ENCODE assay signal across 10 cellular contexts in the genomic region with DNA sequence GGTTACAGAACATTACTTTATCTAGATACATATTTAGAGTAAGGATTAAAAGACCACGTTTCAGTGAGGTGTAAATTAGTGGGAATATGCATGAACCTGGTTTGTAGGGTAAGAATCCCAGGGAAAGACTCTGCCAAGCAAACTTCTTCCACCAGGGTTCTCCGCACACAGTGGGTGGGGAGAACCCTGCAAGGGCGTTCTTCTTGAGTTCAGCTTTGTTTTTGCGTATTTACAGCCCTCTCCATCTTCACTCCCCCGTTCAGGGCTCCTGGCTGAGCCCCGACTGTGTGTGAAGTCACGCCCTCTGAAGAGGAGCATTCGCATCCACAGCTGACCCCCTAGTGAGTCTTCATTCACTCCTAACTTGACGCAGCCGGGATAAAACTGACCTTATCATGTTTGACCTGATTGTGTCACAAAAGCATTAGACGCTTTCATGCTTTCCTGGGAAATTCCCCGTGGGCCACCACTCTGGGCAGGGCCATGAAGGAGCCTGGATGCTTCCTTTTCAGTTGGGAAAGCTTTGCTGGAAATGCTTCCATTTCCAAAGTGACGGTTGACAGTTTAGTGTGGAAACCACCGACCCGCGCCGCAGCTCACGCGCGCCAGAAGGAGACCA. TPM values are rescaled to one million over a fixed set of nuclear protein-coding genes. Genes with fewer than 3 reads are reported as not detected.
DNase-seq lines count a peak whose midpoint lies in the region; FAIRE-seq and TF ChIP-seq lines count a peak whose summit lies in the region.
"Had no signal": no experiment of that assay in that cellular context is flagged by ENCODE, and none has a peak within 500 bp of the region (broad histone marks: within the 10 kb centered on the region; RNA-seq: fewer than 3 reads in every experiment).

No MANE protein-coding gene starts in this region.

- H3K4me1 ChIP-seq in ascending aorta: peaks cover 3 to 19% of the 10 kb centered on the region in 2 donors
- H3K4me1 ChIP-seq in kidney (ENCODE audit: control insufficient read depth in 1 of 2, insufficient read depth in 1 of 2, low read depth in 1 of 2, low read length in 2 of 2): peaks cover 0 to 7% of the 10 kb centered on the region in 2 donors
- H3K4me1 ChIP-seq in skeletal muscle satellite cell (ENCODE audit: control insufficient read depth, insufficient read depth, low read length): peaks cover 15% of the 10 kb centered on the region
- peaks cover 10% of the 10 kb centered on the region for H3K4me1 ChIP-seq in prostate gland (replicated peaks)

- H3K36me3 ChIP-seq in ascending aorta (peaks cover 8 to 10% of the 10 kb centered on the region in 2 donors), kidney (ENCODE audit: control insufficient read depth in 1 of 2, insufficient read depth in 2 of 2, low read length in 2 of 2) (peaks cover 0 to 4% of the 10 kb centered on the region in 2 donors), skeletal muscle satellite cell (ENCODE audit: insufficient read depth, low read length) (peaks cover 5% of the 10 kb centered on the region), prostate gland (no peaks in the 10 kb centered on the region)

- DNase-seq in NCI-H748 (lab: John Stamatoyannopoulos, UW; ENCODE audit: unreplicated experiment) (peak; percentile 35), NCI-H748 treated with DMSO at 0.1 percent for 48 hours (lab: John Stamatoyannopoulos, UW) (no peak), ascending aorta (ENCODE audit: low spot score in 2 of 2) (no peak), kidney (no peak), NCI-H524 treated with DMSO at 0.1 percent for 48 hours (lab: John Stamatoyannopoulos, UW) (no peak), prostate gland (ENCODE audit: low spot score) (no peak), D721Med (ENCODE audit: insufficient read length, low spot score) (no peak)
- DNase-seq: NCI-H187 treated with DMSO at 0.1 percent for 48 hours had no signal

- H3K9me3 ChIP-seq in ascending aorta: no peaks in the 10 kb centered on the region
- H3K9me3 ChIP-seq in kidney (ENCODE audit: control insufficient read depth in 1 of 2, low read length in 2 of 2): no peaks in the 10 kb centered on the region
- H3K9me3 ChIP-seq in skeletal muscle satellite cell (replicated peaks; ENCODE audit: low read length): no peaks in the 10 kb centered on the region
- H3K9me3 ChIP-seq in prostate gland: no peaks in the 10 kb centered on the region

- peak overlapping the region; percentile 72 for H3K4me2 ChIP-seq in skeletal muscle satellite cell (ENCODE audit: low read length)

- intact Hi-C loops in ascending aorta (cut with DNase I) (no loop called here), kidney (cut with DNase I) (no loop called here), prostate gland (cut with DNase I) (no loop called here)

- no peaks in the 10 kb centered on the region for H3K27me3 ChIP-seq in ascending aorta
- peaks cover 34% of the 10 kb centered on the region for H3K27me3 ChIP-seq in skeletal muscle satellite cell (ENCODE audit: control insufficient read depth, insufficient read depth, low read length)
- peaks cover 6% of the 10 kb centered on the region for H3K27me3 ChIP-seq in prostate gland (replicated peaks; ENCODE audit: insufficient read depth)

- H3K27ac ChIP-seq in ascending aorta: peak overlapping the region; percentile 73 to 78
- peak overlapping the region in 1 of 2 donors; percentile 14 for H3K27ac ChIP-seq in kidney (ENCODE audit: low read depth in 2 of 2, low read length in 2 of 2)
- H3K27ac ChIP-seq in prostate gland: no peak overlapping the region

- FAIRE-seq in kidney (lab: Jason Lieb, UNC) (no peak), D721Med (lab: Jason Lieb, UNC) (no peak)
- FAIRE-seq: A204.1 had no signal

- TF ChIP-seq CTCF in ascending aorta (IDR thresholded peaks at IDR 0.05) (no peak), kidney (IDR thresholded peaks at IDR 0.05; ENCODE audit: borderline replicate concordance, extremely low read depth, insufficient read depth) (no peak), prostate gland (IDR thresholded peaks at IDR 0.05) (no peak), D721Med (IDR thresholded peaks at IDR 0.05; ENCODE audit: insufficient read depth, missing control alignments) (no peak)

- 45% methylated on average over 20 of the region's 20 CpGs for WGBS in prostate gland

- peak overlapping the region in 1 of 2 donors; percentile 54 for H3K9ac ChIP-seq in kidney (ENCODE audit: low read length in 2 of 2)
- no peak overlapping the region for H3K9ac ChIP-seq in skeletal muscle satellite cell (ENCODE audit: low read depth, low read length)

- TF ChIP-seq POLR2A in prostate gland (IDR thresholded peaks at IDR 0.05): no peak

- H3K4me3 ChIP-seq in ascending aorta (peak overlapping the region; percentile 54 to 73), kidney (ENCODE audit: low read length in 2 of 2) (peak overlapping the region; percentile 60 to 63), skeletal muscle satellite cell (ENCODE audit: low read length) (no peak overlapping the region), prostate gland (no peak overlapping the region)

RNA-seq across cellular contexts. Expression of gene ALKAL2, which starts 1.0 kb away (rescaled TPM):
- total RNA-seq in ascending aorta (26.7 TPM), kidney (18.2 TPM), prostate gland (10 to 100 TPM in 1 of 2 donors, 1 to 10 TPM in 1; 2.6 to 22.6 TPM)
- 8.0 TPM for polyA plus RNA-seq in kidney (ENCODE audit: insufficient read depth, low read depth, low replicate concordance)
- total RNA-seq in skeletal muscle satellite cell (2012; rRNA removed): 0.51 TPM in 1 of 2 replicates, not detected in the other

RNA-seq across cellular contexts. Expression of gene ACP1, which starts 22.1 kb away (rescaled TPM):
- total RNA-seq in ascending aorta (30.8 TPM), kidney (75.1 TPM), prostate gland (100 to 1,000 TPM in 1 of 2 donors, 10 to 100 TPM in 1; 96.9 to 116 TPM)
- polyA plus RNA-seq in kidney (ENCODE audit: insufficient read depth, low read depth, low replicate concordance): 122 TPM
- 68.1 and 72.8 TPM in 2 replicates for total RNA-seq in skeletal muscle satellite cell (2012; rRNA removed)

RNA-seq across cellular contexts. Expression of gene SH3YL1, which starts 23.1 kb away (rescaled TPM):
- 3.0 TPM for total RNA-seq in ascending aorta
- total RNA-seq in kidney: 57.3 TPM
- polyA plus RNA-seq in kidney (ENCODE audit: insufficient read depth, low read depth, low replicate concordance): 111 TPM
- total RNA-seq in skeletal muscle satellite cell (2012; rRNA removed): 33.2 and 41.8 TPM in 2 replicates
- 100 to 1,000 TPM in 1 of 2 donors, 10 to 100 TPM in 1; 72.4 to 117 TPM for total RNA-seq in prostate gland

Comparison
In these comparisons a context has a peak if more than half of its experiments do, and no peak if none do; other contexts are left out.
1. H3K27ac ChIP-seq: peak in ascending aorta (2 of 2); none in prostate gland (0 of 2).
2. H3K4me3 ChIP-seq: peak in ascending aorta (2 of 2) and kidney (2 of 2); none in skeletal muscle satellite cell (single experiment) and prostate gland (0 of 2).
3. RNA of gene SH3YL1, which starts 23.1 kb away (total RNA-seq): 72.4 to 117 TPM in prostate gland and 57.3 TPM in kidney (single experiment); 3.0 TPM in ascending aorta (single experiment); every median in the first group is over 10 times any median in the second.